In genomic region chr9:16191691-16192402, GRCh38 we compare ENCODE assay signal across 1 cellular context.
TF ChIP-seq lines count a peak whose summit lies in the region.

No MANE protein-coding gene starts in this region.

TF ChIP-seq in SK-N-SH, 30 proteins besides CTCF, POLR2A, EP300 and RAD21 (continued from another document):
- TF ChIP-seq RXRA (IDR thresholded peaks at IDR 0.05; ENCODE audit: borderline replicate concordance, low read depth) = peak; percentile 52; the same call in 1 of the 2 replicates
- TF ChIP-seq RCOR1 (IDR thresholded peaks at IDR 0.05; ENCODE audit: low read length) = peak; percentile 71
- TF ChIP-seq, protein P1, sequence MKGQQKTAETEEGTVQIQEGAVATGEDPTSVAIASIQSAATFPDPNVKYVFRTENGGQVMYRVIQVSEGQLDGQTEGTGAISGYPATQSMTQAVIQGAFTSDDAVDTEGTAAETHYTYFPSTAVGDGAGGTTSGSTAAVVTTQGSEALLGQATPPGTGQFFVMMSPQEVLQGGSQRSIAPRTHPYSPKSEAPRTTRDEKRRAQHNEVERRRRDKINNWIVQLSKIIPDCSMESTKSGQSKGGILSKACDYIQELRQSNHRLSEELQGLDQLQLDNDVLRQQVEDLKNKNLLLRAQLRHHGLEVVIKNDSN (IDR thresholded peaks at IDR 0.05; ENCODE audit: borderline replicate concordance, low read depth) = no peak
- TF ChIP-seq USF2 (IDR thresholded peaks at IDR 0.05; ENCODE audit: borderline replicate concordance, low read depth, low read length) = no peak
- no peak for TF ChIP-seq EZH2phosphoT487 (IDR thresholded peaks at IDR 0.05; ENCODE audit: borderline replicate concordance, low read depth)
- TF ChIP-seq, protein P2, sequence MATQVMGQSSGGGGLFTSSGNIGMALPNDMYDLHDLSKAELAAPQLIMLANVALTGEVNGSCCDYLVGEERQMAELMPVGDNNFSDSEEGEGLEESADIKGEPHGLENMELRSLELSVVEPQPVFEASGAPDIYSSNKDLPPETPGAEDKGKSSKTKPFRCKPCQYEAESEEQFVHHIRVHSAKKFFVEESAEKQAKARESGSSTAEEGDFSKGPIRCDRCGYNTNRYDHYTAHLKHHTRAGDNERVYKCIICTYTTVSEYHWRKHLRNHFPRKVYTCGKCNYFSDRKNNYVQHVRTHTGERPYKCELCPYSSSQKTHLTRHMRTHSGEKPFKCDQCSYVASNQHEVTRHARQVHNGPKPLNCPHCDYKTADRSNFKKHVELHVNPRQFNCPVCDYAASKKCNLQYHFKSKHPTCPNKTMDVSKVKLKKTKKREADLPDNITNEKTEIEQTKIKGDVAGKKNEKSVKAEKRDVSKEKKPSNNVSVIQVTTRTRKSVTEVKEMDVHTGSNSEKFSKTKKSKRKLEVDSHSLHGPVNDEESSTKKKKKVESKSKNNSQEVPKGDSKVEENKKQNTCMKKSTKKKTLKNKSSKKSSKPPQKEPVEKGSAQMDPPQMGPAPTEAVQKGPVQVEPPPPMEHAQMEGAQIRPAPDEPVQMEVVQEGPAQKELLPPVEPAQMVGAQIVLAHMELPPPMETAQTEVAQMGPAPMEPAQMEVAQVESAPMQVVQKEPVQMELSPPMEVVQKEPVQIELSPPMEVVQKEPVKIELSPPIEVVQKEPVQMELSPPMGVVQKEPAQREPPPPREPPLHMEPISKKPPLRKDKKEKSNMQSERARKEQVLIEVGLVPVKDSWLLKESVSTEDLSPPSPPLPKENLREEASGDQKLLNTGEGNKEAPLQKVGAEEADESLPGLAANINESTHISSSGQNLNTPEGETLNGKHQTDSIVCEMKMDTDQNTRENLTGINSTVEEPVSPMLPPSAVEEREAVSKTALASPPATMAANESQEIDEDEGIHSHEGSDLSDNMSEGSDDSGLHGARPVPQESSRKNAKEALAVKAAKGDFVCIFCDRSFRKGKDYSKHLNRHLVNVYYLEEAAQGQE (IDR thresholded peaks at IDR 0.05; ENCODE audit: low read depth, low read length) = 0 out of 2 replicates have a peak, but pooled peaks have one; percentile 31
- TF ChIP-seq TCF12 (IDR thresholded peaks at IDR 0.05) = peak; percentile 94
- TF ChIP-seq MEF2A (IDR thresholded peaks at IDR 0.05; ENCODE audit: borderline replicate concordance, low read depth) = no peak
- TF ChIP-seq JUND (IDR thresholded peaks at IDR 0.05) = peak; percentile 87
